Comparison of ENCODE assay signal across 15 cellular contexts in the genomic region with DNA sequence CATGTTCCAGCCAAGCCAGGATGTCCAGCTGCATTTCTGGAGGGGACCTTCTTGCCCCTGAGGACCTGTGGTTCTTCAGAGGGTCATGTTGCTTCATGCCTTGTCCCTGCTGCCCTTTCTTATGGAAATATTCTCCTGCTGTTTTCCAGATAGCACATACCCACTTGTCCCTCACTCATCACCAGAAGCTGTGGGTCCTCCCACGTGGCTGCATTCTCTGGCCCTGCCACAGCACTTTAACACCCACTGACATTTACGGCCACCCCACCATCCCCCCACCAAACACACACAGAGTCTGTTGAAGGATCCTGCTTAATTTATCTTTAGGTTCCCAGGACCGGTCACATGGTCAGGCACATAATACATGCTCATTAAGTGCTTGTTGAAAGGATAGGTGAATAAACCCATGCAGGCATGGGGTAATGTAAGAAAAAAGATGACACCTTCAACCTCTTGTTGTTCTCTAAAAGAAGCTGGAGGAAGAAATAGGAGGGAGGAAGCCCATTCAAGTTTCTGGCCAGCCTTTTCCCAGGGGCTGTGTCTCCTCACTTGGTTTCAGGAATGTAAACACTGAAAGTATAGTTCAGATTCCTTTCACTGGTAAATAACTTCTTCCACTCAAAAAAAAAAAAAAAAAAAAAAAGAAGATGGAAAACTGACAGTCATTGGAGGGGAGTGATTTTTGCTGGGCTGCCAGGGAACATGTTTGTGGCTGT. TPM values are rescaled to one million over a fixed set of nuclear protein-coding genes. Genes with fewer than 3 reads are reported as not detected.
A peak's percentile ranks its signal among the peaks of the same experiment; 100 is the strongest.
DNase-seq lines count a peak whose midpoint lies in the region; ATAC-seq and TF ChIP-seq lines count a peak whose summit lies in the region.
"Had no signal": no experiment of that assay in that cellular context is flagged by ENCODE, and none has a peak within 500 bp of the region (broad histone marks: within the 10 kb centered on the region; RNA-seq: fewer than 3 reads in every experiment).

No MANE protein-coding gene starts in this region.

- no peak overlapping the region for H3K4me2 ChIP-seq in Karpas-422 (ENCODE audit: low read depth, low read length, poor library complexity, severe bottlenecking)
- H3K4me2 ChIP-seq: BLaER1 treated with 17β-estradiol and CSF1 and Interleukin-3, amounts not matched to agents 10 nM and 100 nM had no signal

- no peak overlapping the region for H3K4me3 ChIP-seq in AG10803 (ENCODE audit: low read length)
- no peak overlapping the region for H3K4me3 ChIP-seq in HUES64 (ENCODE audit: low read length)
- no peak overlapping the region for H3K4me3 ChIP-seq in mesodermal cell (ENCODE audit: extremely low read depth, insufficient read depth, low read length, poor library complexity, severe bottlenecking)
- H3K4me3 ChIP-seq in suprapubic skin = no peak overlapping the region
- no peak overlapping the region for H3K4me3 ChIP-seq in Karpas-422 (ENCODE audit: low read length)
- H3K4me3 ChIP-seq: BLaER1 treated with 17β-estradiol and CSF1 and Interleukin-3, amounts not matched to agents 10 nM and 100 nM; HAP-1 had no signal

- H3K27me3 Mint-ChIP-seq in activated T-cell treated with anti-CD3 and anti-CD28 coated beads, Interleukin-2, amount 50 U/mL, for 24 hours = peaks cover 14% of the 10 kb centered on the region

- no peak for ATAC-seq in HG03457 (IDR thresholded peaks at IDR 0.05; ENCODE audit: unreplicated experiment)

- H3K4me1 ChIP-seq in HUES64 (ENCODE audit: insufficient read depth, low read length) (peaks cover 16% of the 10 kb centered on the region; the same call in 1 of the 2 replicates), mesodermal cell (ENCODE audit: control insufficient read depth, insufficient read depth, low read length, poor library complexity, severe bottlenecking) (peaks cover 48% of the 10 kb centered on the region), suprapubic skin (no peaks in the 10 kb centered on the region), Karpas-422 (ENCODE audit: low read length) (no peaks in the 10 kb centered on the region)
- H3K4me1 ChIP-seq: BLaER1 treated with 17β-estradiol and CSF1 and Interleukin-3, amounts not matched to agents 10 nM and 100 nM; HAP-1 had no signal

- no peak for TF ChIP-seq CTCF in AG10803 (conservative IDR thresholded peaks at IDR 0.05; ENCODE audit: low read length)
- no peak for TF ChIP-seq CTCF in suprapubic skin (IDR thresholded peaks at IDR 0.05)

- H3K9me3 Mint-ChIP-seq in activated T-cell treated with anti-CD3 and anti-CD28 coated beads, Interleukin-2, amount 50 U/mL, for 24 hours = no peaks in the 10 kb centered on the region

- H3K36me3 ChIP-seq in HUES64 (ENCODE audit: insufficient read depth, low read length) = no peaks in the 10 kb centered on the region
- no peaks in the 10 kb centered on the region for H3K36me3 ChIP-seq in mesodermal cell (ENCODE audit: control insufficient read depth, insufficient read depth, low read length)
- no peaks in the 10 kb centered on the region for H3K36me3 ChIP-seq in suprapubic skin
- no peaks in the 10 kb centered on the region for H3K36me3 ChIP-seq in Karpas-422 (ENCODE audit: insufficient read depth, low read length)
- H3K36me3 ChIP-seq: BLaER1 treated with 17β-estradiol and CSF1 and Interleukin-3, amounts not matched to agents 10 nM and 100 nM; HAP-1 had no signal

- H3K9ac ChIP-seq in HUES64 (ENCODE audit: low read depth, low read length) = no peak overlapping the region
- no peak overlapping the region for H3K9ac ChIP-seq in Karpas-422 (ENCODE audit: low read length)
- H3K9ac ChIP-seq: BLaER1 treated with 17β-estradiol and CSF1 and Interleukin-3, amounts not matched to agents 10 nM and 100 nM had no signal

- TF ChIP-seq EP300 in suprapubic skin (IDR thresholded peaks at IDR 0.05) = no peak

- H3K27me3 ChIP-seq in HUES64 (ENCODE audit: insufficient read depth, low read length) (no peaks in the 10 kb centered on the region), suprapubic skin (no peaks in the 10 kb centered on the region), Karpas-422 (ENCODE audit: low read length) (no peaks in the 10 kb centered on the region)
- H3K27me3 ChIP-seq: BLaER1 treated with 17β-estradiol and CSF1 and Interleukin-3, amounts not matched to agents 10 nM and 100 nM had no signal

- H4K20me1 ChIP-seq in Karpas-422 (ENCODE audit: insufficient read depth, low read depth, low read length) = no peaks in the 10 kb centered on the region
- H4K20me1 ChIP-seq: BLaER1 treated with 17β-estradiol and CSF1 and Interleukin-3, amounts not matched to agents 10 nM and 100 nM had no signal

- H3K36me3 Mint-ChIP-seq in activated T-cell treated with anti-CD3 and anti-CD28 coated beads, Interleukin-2, amount 50 U/mL, for 24 hours (ENCODE audit: low read depth) = no peaks in the 10 kb centered on the region

- no peak overlapping the region for H2AFZ ChIP-seq in Karpas-422 (ENCODE audit: low read length)

- DNase-seq in AG10803 (ENCODE audit: low read depth) = peak; percentile 56
- peak; percentile 35 for DNase-seq in fibroblast of gingiva (ENCODE audit: low read depth)
- no peak for DNase-seq in suprapubic skin (ENCODE audit: low spot score in 2 of 2)
- no peak for DNase-seq in Karpas-422
- no peak for DNase-seq in activated T-cell treated with anti-CD3 and anti-CD28 coated beads, Interleukin-2, amount 50 U/mL, for 24 hours
- DNase-seq: 8988T; CD8-positive, alpha-beta memory T cell; KG1; NCI-H1048; NCI-H510A treated with DMSO at 0.1 percent for 48 hours had no signal

- no peaks in the 10 kb centered on the region for H3K4me1 Mint-ChIP-seq in activated T-cell treated with anti-CD3 and anti-CD28 coated beads, Interleukin-2, amount 50 U/mL, for 24 hours (ENCODE audit: low read depth)
- H3K4me1 Mint-ChIP-seq: CD8-positive, alpha-beta memory T cell had no signal

- no peaks in the 10 kb centered on the region for H3K9me2 ChIP-seq in Karpas-422 (replicated peaks; ENCODE audit: insufficient read depth, low read length)

- WGBS in HUES64 = 69% methylated on average over 3 of the region's 3 CpGs
- WGBS in mesodermal cell (ENCODE audit: insufficient coverage in 2 of 2), 2 experiments = 39 to 72% methylated on average over 2 to 3 of the region's 3 CpGs
- WGBS in suprapubic skin = 70% methylated on average over 3 of the region's 3 CpGs

- H3K9me3 ChIP-seq in HUES64 (ENCODE audit: insufficient read depth, low read depth, low read length) (peaks cover 6% of the 10 kb centered on the region; the same call in 1 of the 2 replicates), mesodermal cell (ENCODE audit: control insufficient read depth, low read length) (no peaks in the 10 kb centered on the region), suprapubic skin (no peaks in the 10 kb centered on the region), Karpas-422 (ENCODE audit: low read length) (no peaks in the 10 kb centered on the region)
- H3K9me3 ChIP-seq: BLaER1 treated with 17β-estradiol and CSF1 and Interleukin-3, amounts not matched to agents 10 nM and 100 nM; HAP-1 had no signal

- no peaks in the 10 kb centered on the region for H3K79me2 ChIP-seq in Karpas-422 (ENCODE audit: low read length)

- no peak overlapping the region for H3K4me3 Mint-ChIP-seq in activated T-cell treated with anti-CD3 and anti-CD28 coated beads, Interleukin-2, amount 50 U/mL, for 24 hours
- H3K4me3 Mint-ChIP-seq: CD8-positive, alpha-beta memory T cell had no signal

- TF ChIP-seq POLR2A in suprapubic skin (IDR thresholded peaks at IDR 0.05) = no peak

- H3K27ac ChIP-seq in HUES64 (ENCODE audit: low read depth, low read length) (peak overlapping the region; percentile 34; the same call in 1 of the 2 replicates), mesodermal cell (ENCODE audit: low read depth, low read length, severe bottlenecking) (peak overlapping the region; percentile 83), suprapubic skin (no peak overlapping the region), Karpas-422 (ENCODE audit: low read length) (no peak overlapping the region)
- H3K27ac ChIP-seq: BLaER1 treated with 17β-estradiol and CSF1 and Interleukin-3, amounts not matched to agents 10 nM and 100 nM had no signal

- no peak overlapping the region for H3K27ac Mint-ChIP-seq in activated T-cell treated with anti-CD3 and anti-CD28 coated beads, Interleukin-2, amount 50 U/mL, for 24 hours

RNA-seq across cellular contexts. Expression of gene BMPER, which starts 19.9 kb away (rescaled TPM):
- polyA plus RNA-seq in HUES64 (2013, experiment 1 of 2) = 1.3 TPM
- polyA plus RNA-seq in HUES64 (2013, experiment 2 of 2) = 2.5 TPM
- polyA plus RNA-seq in mesodermal cell (2013, experiment 1 of 2) = 54.1 TPM
- 52.9 TPM for polyA plus RNA-seq in mesodermal cell (2013, experiment 2 of 2)
- total RNA-seq in suprapubic skin = 1 to 10 TPM in 2 of 4 donors, under 1 TPM in 2; 0.52 to 7.2 (median 1.2) TPM
- total RNA-seq in Karpas-422 (2014; rRNA removed; shearing (Covaris generic); ENCODE audit: low replicate concordance) = not detected in 2 replicates
- total RNA-seq: CD8-positive, alpha-beta memory T cell had no signal
- polyA plus RNA-seq: CD8-positive, alpha-beta memory T cell had no signal

Comparison
In these comparisons a context has a peak if more than half of its experiments do, and no peak if none do; other contexts are left out.
1. DNase-seq: peak in AG10803 (single experiment) and fibroblast of gingiva (single experiment); none in suprapubic skin (0 of 2), Karpas-422 (single experiment) and activated T-cell treated with anti-CD3 and anti-CD28 coated beads, Interleukin-2, amount 50 U/mL, for 24 hours (single experiment).
2. H3K27ac ChIP-seq: peak in HUES64 (single experiment) and mesodermal cell (single experiment); none in suprapubic skin (single experiment) and Karpas-422 (single experiment).